ENCODE assay signal across 10 cellular contexts in the genomic region with DNA sequence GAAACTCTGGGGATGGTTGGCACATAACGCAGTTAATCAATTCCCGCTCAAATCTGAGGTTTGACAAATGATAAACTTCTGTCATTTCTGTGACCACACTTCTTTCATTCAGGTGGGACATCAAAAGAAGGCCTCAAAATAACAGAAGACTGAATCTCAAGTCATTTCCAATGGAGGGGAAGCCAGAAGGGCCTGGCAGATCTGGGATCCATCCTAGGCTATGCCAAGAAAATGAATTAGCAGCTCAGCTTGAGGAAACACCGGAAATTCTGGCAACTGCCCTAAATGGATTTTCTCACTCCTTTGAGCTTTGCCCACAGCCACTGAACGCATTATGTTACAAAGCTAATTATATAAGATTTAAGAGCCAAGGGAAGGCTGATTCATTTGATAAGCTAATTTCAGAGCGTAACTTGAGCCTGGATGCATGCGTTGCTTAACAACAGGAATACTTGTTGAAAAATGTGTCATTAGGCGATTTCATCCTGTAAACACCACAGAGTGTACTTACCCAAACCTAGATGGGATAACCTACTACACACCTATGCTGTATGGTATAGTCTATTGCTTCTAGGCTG. TPM values are rescaled to one million over a fixed set of nuclear protein-coding genes. Genes with fewer than 3 reads are reported as not detected.
DNase-seq lines count a peak whose midpoint lies in the region; ATAC-seq and TF ChIP-seq lines count a peak whose summit lies in the region.
"Had no signal": no experiment of that assay in that cellular context is flagged by ENCODE, and none has a peak within 500 bp of the region (broad histone marks: within the 10 kb centered on the region; RNA-seq: fewer than 3 reads in every experiment).

No MANE protein-coding gene starts in this region.

- H3K27me3 ChIP-seq in A673 (replicated peaks; ENCODE audit: insufficient read depth, low read depth, low read length, poor library complexity) = no peaks in the 10 kb centered on the region

- H3K4me3 ChIP-seq in A673 (ENCODE audit: low read depth, low read length, poor library complexity, severe bottlenecking) (peak overlapping the region; percentile 9), lower leg skin (ENCODE audit: low read depth, poor library complexity, severe bottlenecking) (no peak overlapping the region)
- H3K4me3 ChIP-seq: lung had no signal

- H3K27ac ChIP-seq in A673 (ENCODE audit: low read depth, low read length, poor library complexity, severe bottlenecking) = peak overlapping the region; percentile 95

- peaks cover 49% of the 10 kb centered on the region for H3K4me1 ChIP-seq in A673 (ENCODE audit: insufficient read depth, low read length, poor library complexity, severe bottlenecking)

- CTCF ChIA-PET in A673 (lab: Charles Lee) = no interaction called here

- H3K9me3 ChIP-seq in A673 (ENCODE audit: low read depth, low read length, poor library complexity, severe bottlenecking) = no peaks in the 10 kb centered on the region
- no peaks in the 10 kb centered on the region for H3K9me3 ChIP-seq in T-helper 17 cell (ENCODE audit: control insufficient read depth, low read length, poor library complexity, severe bottlenecking)

- BruUV-seq in A673 (replicated peaks; lab: Mats Ljungman, UMichigan) = no TSS peak

- no peak for TF ChIP-seq CTCF in A673 (conservative IDR thresholded peaks at IDR 0.05; ENCODE audit: low read depth, low read length)
- no peak for TF ChIP-seq CTCF in lower leg skin (IDR thresholded peaks at IDR 0.05)

- ATAC-seq in T-helper 17 cell = no peak
- no peak for ATAC-seq in activated CD4-positive, CD25-positive, alpha-beta regulatory T cell treated with anti-CD3 and anti-CD28 coated beads, Interleukin-2, amount 50 U/mL, for 24 hours
- no peak for ATAC-seq in HG02885 (IDR thresholded peaks at IDR 0.05; ENCODE audit: poor library complexity, unreplicated experiment)

- no peaks in the 10 kb centered on the region for H3K36me3 Mint-ChIP-seq in T-helper 17 cell (ENCODE audit: low read depth)

- peaks cover 10% of the 10 kb centered on the region for H3K4me1 Mint-ChIP-seq in T-helper 17 cell

- POLR2A ChIA-PET in A673 (lab: Charles Lee; ENCODE audit: low non-redundant PET) = interaction anchor here (2.2 kb wide), 1 partner anchor 75 kb away, joined by 20 read pairs; a partner anchor contains a TSS

- TF ChIP-seq POLR2A in lower leg skin (IDR thresholded peaks at IDR 0.05) = no peak

- H3K36me3 ChIP-seq in A673 (ENCODE audit: insufficient read depth, low read length, poor library complexity, severe bottlenecking) = no peaks in the 10 kb centered on the region

- no peaks in the 10 kb centered on the region for H3K27me3 Mint-ChIP-seq in T-helper 17 cell

- peak overlapping the region; percentile 39 for H3K27ac Mint-ChIP-seq in T-helper 17 cell

- WGBS in lower leg skin, 2 donors = 29 to 38% methylated on average over 7 of the region's 7 CpGs

- DNase-seq in A673 (ENCODE audit: low spot score) = peak; percentile 99
- peak; percentile 89 for DNase-seq in M059J (ENCODE audit: low read depth)
- no peak for DNase-seq in T-helper 17 cell
- DNase-seq in iris pigment epithelial cell (ENCODE audit: low read depth) = peak; percentile 54
- no peak for DNase-seq in glomerular visceral epithelial cell (ENCODE audit: extremely low spot score)
- DNase-seq in lower leg skin (ENCODE audit: low spot score in 2 of 2) = no peak
- DNase-seq: activated T-cell treated with anti-CD3 and anti-CD28 coated beads, Interleukin-2, amount 50 U/mL, for 48 hours had no signal

- H3K4me3 Mint-ChIP-seq in T-helper 17 cell = no peak overlapping the region

- intact Hi-C loops in A673 (cut with micrococcal nuclease; ENCODE audit: unreplicated experiment) = loop anchor here (1.0 to 5.0 kb wide), 2 partner anchors 46 to 100 kb away; no protein-coding TSS in a partner anchor
- intact Hi-C loops in lower leg skin (cut with DNase I; ENCODE audit: low total_unique reads) = loop anchor here (10.0 kb wide), 1 partner anchor 693 kb away; no protein-coding TSS in a partner anchor

RNA-seq across cellular contexts. Expression of a gene that starts 47.1 kb away (rescaled TPM):
- total RNA-seq in A673 (2021) = 8.7 and 9.2 TPM in 2 replicates
- total RNA-seq in M059J (2014; rRNA removed; shearing (Covaris generic)) = 15.8 and 23.0 TPM in 2 replicates
- 100 to 1,000 TPM; 132 to 171 TPM for total RNA-seq in T-helper 17 cell
- total RNA-seq in lower leg skin = 10 to 100 TPM; 35.4 to 52.1 (median 42.1) TPM

Comparison
In these comparisons a context has a peak if more than half of its experiments do, and no peak if none do; other contexts are left out.
1. DNase-seq: peak in A673 (single experiment), M059J (single experiment) and iris pigment epithelial cell (single experiment); none in T-helper 17 cell (0 of 3), glomerular visceral epithelial cell (single experiment) and lower leg skin (0 of 2).